In genomic region chr17:76405967-76406647, GRCh38 we compare ENCODE assay signal across 1 cellular context.
TF ChIP-seq lines count a peak whose summit lies in the region.

No MANE protein-coding gene starts in this region.

TF ChIP-seq in K562, 482 proteins besides CTCF, POLR2A, EP300 and RAD21 (continued from another document and continues in another):
- TF ChIP-seq ZBTB40 (IDR thresholded peaks at IDR 0.05) (no peak), ZBTB40 (CRISPR knock-in tag; IDR thresholded peaks at IDR 0.05) (no peak), NBN (IDR thresholded peaks at IDR 0.05; ENCODE audit: low read depth) (peak; percentile 94; the same call in 1 of the 2 replicates), ZNF436 (CRISPR knock-in tag; IDR thresholded peaks at IDR 0.05) (no peak), SMARCA5 (IDR thresholded peaks at IDR 0.05) (no peak), CBFA2T3 (IDR thresholded peaks at IDR 0.05) (peak; percentile 100), TEAD2 (tag; IDR thresholded peaks at IDR 0.05) (peak; percentile 43; the same call in 1 of the 2 replicates), NEUROD1 (IDR thresholded peaks at IDR 0.05; ENCODE audit: borderline replicate concordance, low read depth, low read length, partially characterized antibody) (peak; percentile 85), NKRF (IDR thresholded peaks at IDR 0.05; ENCODE audit: borderline replicate concordance) (peak; percentile 76; the same call in 1 of the 2 replicates), MTA1 (IDR thresholded peaks at IDR 0.05; ENCODE audit: borderline replicate concordance) (peak; percentile 89; the same call in 1 of the 2 replicates), ZBTB7A (IDR thresholded peaks at IDR 0.05; ENCODE audit: borderline replicate concordance, control insufficient read depth, low read depth, low read length) (peak; percentile 91; the same call in 1 of the 2 replicates), CHD2 (IDR thresholded peaks at IDR 0.05; ENCODE audit: low read depth, low read length) (0 out of 2 replicates have a peak, but pooled peaks have one; percentile 49), JUN (IDR thresholded peaks at IDR 0.05; ENCODE audit: borderline replicate concordance, low read depth, low read length) (peak; percentile 72; the same call in 1 of the 2 replicates), JUN (CRISPR knock-in tag; IDR thresholded peaks at IDR 0.05; ENCODE audit: borderline replicate concordance) (no peak), ZNF217 (CRISPR knock-in tag; IDR thresholded peaks at IDR 0.05) (no peak), TOE1 (IDR thresholded peaks at IDR 0.05; ENCODE audit: borderline replicate concordance) (peak; percentile 91), TOE1 (CRISPR knock-in tag; IDR thresholded peaks at IDR 0.05; ENCODE audit: borderline replicate concordance, low read depth) (no peak), CBX5 (IDR thresholded peaks at IDR 0.05; ENCODE audit: borderline replicate concordance, low read depth) (no peak), HMG20A (CRISPR knock-in tag; conservative IDR thresholded peaks at IDR 0.05) (peak; percentile 65; the same call in 1 of the 2 replicates), ZEB2 (IDR thresholded peaks at IDR 0.05) (peak; percentile 73), NONO (IDR thresholded peaks at IDR 0.05; ENCODE audit: low read depth in 2 of 2, low read length in 1 of 2) (peak in 1 of 2 experiments; percentile 97; a peak in 2 of 4 replicates), ZNF551 (CRISPR knock-in tag; IDR thresholded peaks at IDR 0.05) (no peak), BACH1 (tag; IDR thresholded peaks at IDR 0.05) (peak; percentile 89), TCFL5 (CRISPR knock-in tag; conservative IDR thresholded peaks at IDR 0.05) (peak; percentile 73; the same call in 1 of the 2 replicates), ZKSCAN3 (CRISPR knock-in tag; IDR thresholded peaks at IDR 0.05) (no peak), SIN3B (IDR thresholded peaks at IDR 0.05; ENCODE audit: low read depth) (no peak), ATF1 (CRISPR knock-in tag; IDR thresholded peaks at IDR 0.05) (no peak), ATF1 (tag; IDR thresholded peaks at IDR 0.05) (peak; percentile 77), CREB1 (IDR thresholded peaks at IDR 0.05) (peak; percentile 79), CREB1 (CRISPR knock-in tag; IDR thresholded peaks at IDR 0.05) (0 out of 2 replicates have a peak, but pooled peaks have one; percentile 14), ZNF140 (CRISPR knock-in tag; IDR thresholded peaks at IDR 0.05) (no peak), NFATC3 (IDR thresholded peaks at IDR 0.05) (peak; percentile 53; the same call in 1 of the 2 replicates), ZNF395 (CRISPR knock-in tag; IDR thresholded peaks at IDR 0.05) (peak; percentile 99), CBFB (CRISPR knock-in tag; IDR thresholded peaks at IDR 0.05) (peak; percentile 95), SRSF7 (optimal IDR thresholded peaks at IDR 0.05; ENCODE audit: low read depth, low read length) (no peak), GMEB1 (CRISPR knock-in tag; IDR thresholded peaks at IDR 0.05) (peak; percentile 70), ZFP91 (CRISPR knock-in tag; IDR thresholded peaks at IDR 0.05) (no peak), NUFIP1 (IDR thresholded peaks at IDR 0.05; ENCODE audit: partially characterized antibody) (no peak), ZNF224 (CRISPR knock-in tag; IDR thresholded peaks at IDR 0.05) (no peak), RREB1 (CRISPR knock-in tag; IDR thresholded peaks at IDR 0.05) (peak; percentile 96), KLF16 (IDR thresholded peaks at IDR 0.05) (peak; percentile 100), BMI1 (IDR thresholded peaks at IDR 0.05; ENCODE audit: low read length) (no peak), PTBP1 (IDR thresholded peaks at IDR 0.05; ENCODE audit: low read depth, low read length) (peak; percentile 84; the same call in 1 of the 2 replicates), TSC22D4 (tag; IDR thresholded peaks at IDR 0.05) (no peak), ERF (CRISPR knock-in tag; IDR thresholded peaks at IDR 0.05) (peak; percentile 97), ZBTB17 (CRISPR knock-in tag; IDR thresholded peaks at IDR 0.05) (peak; percentile 87)
